In the genomic region with DNA sequence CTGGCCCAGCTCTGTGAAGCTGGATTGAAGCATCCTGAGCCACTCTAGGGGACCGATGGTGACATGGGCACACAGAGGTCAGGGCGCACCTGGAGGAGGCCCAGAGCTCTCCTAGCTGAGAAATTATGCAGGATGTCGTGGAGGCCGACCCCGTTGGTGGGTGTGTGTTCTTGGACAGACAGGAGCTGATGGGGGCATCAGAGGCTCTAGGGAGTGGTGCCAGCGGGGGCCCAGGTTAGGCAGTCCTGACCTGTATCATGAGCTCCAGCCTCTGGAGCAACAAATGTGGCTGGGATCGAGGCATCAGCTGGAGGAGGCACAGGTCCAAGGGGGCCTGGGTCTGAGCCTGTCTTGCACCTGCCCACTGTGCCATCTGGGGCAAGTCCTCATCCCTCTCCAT, we compare ENCODE assay signal across 16 cellular contexts.
A peak's percentile ranks its signal among the peaks of the same experiment; 100 is the strongest.
DNase-seq lines count a peak whose midpoint lies in the region; ATAC-seq and TF ChIP-seq lines count a peak whose summit lies in the region.
"Had no signal": no experiment of that assay in that cellular context is flagged by ENCODE, and none has a peak within 500 bp of the region (broad histone marks: within the 10 kb centered on the region; RNA-seq: fewer than 3 reads in every experiment).

No MANE protein-coding gene starts in this region.

- no peaks in the 10 kb centered on the region for H3K79me1 ChIP-seq in neuronal stem cell (ENCODE audit: low read depth, low read length)

- no CpG with 5 or more reads among the region's 7 CpGs for WGBS in neuronal stem cell (ENCODE audit: extremely low coverage in 2 of 2, insufficient read length in 2 of 2, insufficient replicate concordance in 1 of 2), 2 donors

- DNase-seq in activated effector memory CD4-positive, alpha-beta T cell treated with anti-CD3 and anti-CD28 coated beads, Interleukin-2, amount 50 U/mL, for 16 hours, result peak; percentile 34
- no peak for DNase-seq in activated effector memory CD4-positive, alpha-beta T cell treated with Interleukin-2 at 50 U/mL for 16 hours
- DNase-seq in neuronal stem cell (ENCODE audit: low spot score), result no peak
- DNase-seq in T-helper 1 cell, result no peak
- DNase-seq: AML-193; Caco-2; CD4-positive, alpha-beta T cell; CD8-positive, alpha-beta T cell; DMS79 treated with DMSO at 0.1 percent for 48 hours; GF-D8 had no signal

- peak overlapping the region; percentile 15 for H2AK5ac ChIP-seq in neuronal stem cell (ENCODE audit: low read depth, low read length)

- H2BK5ac ChIP-seq in neuronal stem cell (ENCODE audit: low read length), result no peak overlapping the region

- no peaks in the 10 kb centered on the region for H3K9me3 ChIP-seq in neuronal stem cell (replicated peaks in 1 of 2; ENCODE audit: control insufficient read depth in 2 of 2, insufficient read depth in 1 of 2, low read depth in 1 of 2, low read length in 2 of 2)
- H3K9me3 ChIP-seq: Caco-2 had no signal

- H3K9ac ChIP-seq in neuronal stem cell (ENCODE audit: low read depth, low read length, poor library complexity), result no peak overlapping the region
- H3K9ac ChIP-seq: BLaER1 treated with 17β-estradiol and CSF1 and Interleukin-3, amounts not matched to agents 10 nM and 100 nM had no signal

- no peaks in the 10 kb centered on the region for H3K4me1 ChIP-seq in neuronal stem cell (ENCODE audit: control insufficient read depth in 2 of 2, insufficient read depth in 1 of 2, low read depth in 1 of 2, low read length in 2 of 2)
- H3K4me1 ChIP-seq: BLaER1 treated with 17β-estradiol and CSF1 and Interleukin-3, amounts not matched to agents 10 nM and 100 nM; Caco-2 had no signal

- H3K27ac ChIP-seq in VCaP (peak overlapping the region; percentile 24; the same call in 1 of the 2 replicates), neuronal stem cell (replicated peaks; ENCODE audit: low read length) (no peak overlapping the region)
- H3K27ac ChIP-seq: 22Rv1; A549; BLaER1 treated with 17β-estradiol and CSF1 and Interleukin-3, amounts not matched to agents 10 nM and 100 nM; C4-2B had no signal

- ATAC-seq in GM19035 (IDR thresholded peaks at IDR 0.05; ENCODE audit: unreplicated experiment), result no peak
- ATAC-seq: A549; CD8-positive, alpha-beta T cell had no signal

- no peak overlapping the region for H3K4me3 ChIP-seq in neuronal stem cell (ENCODE audit: low read length in 2 of 2)
- H3K4me3 ChIP-seq: A549; BLaER1 treated with 17β-estradiol and CSF1 and Interleukin-3, amounts not matched to agents 10 nM and 100 nM had no signal

- no peak overlapping the region for H2BK120ac ChIP-seq in neuronal stem cell (ENCODE audit: low read depth, low read length)

- TF ChIP-seq CTCF in VCaP (conservative IDR thresholded peaks at IDR 0.05), result no peak

- no peak overlapping the region for H3K4ac ChIP-seq in neuronal stem cell (ENCODE audit: low read length)

- no peak overlapping the region for H3K18ac ChIP-seq in neuronal stem cell (ENCODE audit: low read length)

- no peak overlapping the region for H2BK12ac ChIP-seq in neuronal stem cell (ENCODE audit: low read length)

- H3K27me3 ChIP-seq in neuronal stem cell (ENCODE audit: control insufficient read depth in 3 of 3, insufficient read depth in 3 of 3, low read depth in 1 of 3, low read length in 3 of 3), result no peaks in the 10 kb centered on the region
- H3K27me3 ChIP-seq: BLaER1 treated with 17β-estradiol and CSF1 and Interleukin-3, amounts not matched to agents 10 nM and 100 nM had no signal

- no peak overlapping the region for H3K23ac ChIP-seq in neuronal stem cell (ENCODE audit: low read depth, low read length, poor library complexity)

- no peaks in the 10 kb centered on the region for H3K36me3 ChIP-seq in neuronal stem cell (replicated peaks in 1 of 2; ENCODE audit: control insufficient read depth in 2 of 2, insufficient read depth in 2 of 2, low read length in 2 of 2)

- no peak overlapping the region for H4K91ac ChIP-seq in neuronal stem cell (ENCODE audit: low read depth, low read length, poor library complexity)

- H2BK15ac ChIP-seq in neuronal stem cell (ENCODE audit: low read length), result no peak overlapping the region

- H4K8ac ChIP-seq in neuronal stem cell (ENCODE audit: low read depth, low read length), result no peak overlapping the region

- no peak overlapping the region for H3K4me2 ChIP-seq in neuronal stem cell (ENCODE audit: insufficient read depth, low read length, poor library complexity, severe bottlenecking)
- H3K4me2 ChIP-seq: A549; BLaER1 treated with 17β-estradiol and CSF1 and Interleukin-3, amounts not matched to agents 10 nM and 100 nM had no signal

- no peak overlapping the region for H3K14ac ChIP-seq in neuronal stem cell (ENCODE audit: low read length)

- H2AFZ ChIP-seq in neuronal stem cell (ENCODE audit: low read length), result no peak overlapping the region
